In genomic region chr2:109128048-109128465, GRCh38 we compare ENCODE assay signal across 8 cellular contexts. TPM values are rescaled to one million over a fixed set of nuclear protein-coding genes. Genes with fewer than 3 reads are reported as not detected.
DNase-seq lines count a peak whose midpoint lies in the region; ATAC-seq and TF ChIP-seq lines count a peak whose summit lies in the region.

No MANE protein-coding gene starts in this region.

- H3K36me3 ChIP-seq in heart right ventricle (no peaks in the 10 kb centered on the region), parathyroid adenoma (ENCODE audit: control insufficient read depth, insufficient read depth, low read length) (no peaks in the 10 kb centered on the region), tibial nerve (no peaks in the 10 kb centered on the region)

- CTCF ChIA-PET in AG04449 (lab: Yijun Ruan, JAX) = interaction anchor here (0.7 to 10.5 kb wide), 23 partner anchors 16 to 586 kb away, joined by 3 to 155 read pairs (median 4); no protein-coding TSS in a partner anchor

- H3K4me1 ChIP-seq in heart right ventricle (peaks cover 0 to 50% (median 21%) of the 10 kb centered on the region in 9 donors), parathyroid adenoma (no peaks in the 10 kb centered on the region), tibial nerve (peaks cover 0 to 43% (median 0%) of the 10 kb centered on the region in 4 donors)

- H3K4me3 ChIP-seq in AG04449 (ENCODE audit: low read depth, low read length) (peak overlapping the region; percentile 72), heart right ventricle (peak overlapping the region; percentile 50 to 80 (median 70)), parathyroid adenoma (ENCODE audit: low read depth, low read length) (peak overlapping the region; percentile 47), tibial nerve (peak overlapping the region; percentile 44 to 65 (median 56))

- no peak overlapping the region for H3K9ac ChIP-seq in parathyroid adenoma

- H3K27ac ChIP-seq in heart right ventricle = peak overlapping the region; percentile 41 to 91 (median 78)
- no peak overlapping the region for H3K27ac ChIP-seq in parathyroid adenoma
- peak overlapping the region in 3 of 4 donors; percentile 42 to 73 (median 48) for H3K27ac ChIP-seq in tibial nerve

- H3K4me2 ChIP-seq in parathyroid adenoma (ENCODE audit: low read length) = peak overlapping the region; percentile 84

- H3K9me3 ChIP-seq in heart right ventricle (no peaks in the 10 kb centered on the region), parathyroid adenoma (ENCODE audit: control insufficient read depth, low read length) (no peaks in the 10 kb centered on the region), tibial nerve (no peaks in the 10 kb centered on the region)

- peak overlapping the region; percentile 77 for H2AFZ ChIP-seq in parathyroid adenoma

- TF ChIP-seq POLR2A in tibial nerve (IDR thresholded peaks at IDR 0.05) = no peak

- peak in 1 of 2 donors; percentile 53 for TF ChIP-seq EP300 in tibial nerve (IDR thresholded peaks at IDR 0.05)

- H3K79me2 ChIP-seq in parathyroid adenoma = no peaks in the 10 kb centered on the region

- ATAC-seq in GM19351 (IDR thresholded peaks at IDR 0.05; ENCODE audit: unreplicated experiment) = peak; percentile 47
- peak; percentile 83 to 91 (median 88) for ATAC-seq in heart right ventricle

- peaks cover 0 to 48% (median 0%) of the 10 kb centered on the region in 7 donors for H3K27me3 ChIP-seq in heart right ventricle
- H3K27me3 ChIP-seq in parathyroid adenoma (ENCODE audit: control insufficient read depth, insufficient read depth, low read length) = no peaks in the 10 kb centered on the region
- peaks cover 0 to 7% of the 10 kb centered on the region in 2 donors for H3K27me3 ChIP-seq in tibial nerve

- TF ChIP-seq CTCF in AG04449 (IDR thresholded peaks at IDR 0.05; ENCODE audit: insufficient read depth, low read length, missing control alignments) (peak; percentile 98), heart right ventricle (IDR thresholded peaks at IDR 0.05) (peak; percentile 78 to 99 (median 95)), parathyroid adenoma (IDR thresholded peaks at IDR 0.05) (peak; percentile 55), tibial nerve (IDR thresholded peaks at IDR 0.05) (peak; percentile 70 to 92 (median 73))

- POLR2A ChIA-PET in AG04449 (lab: Yijun Ruan, JAX) = no interaction called here

- intact Hi-C loops in heart right ventricle (cut with DNase I) = loop anchor here in 9 of 10 donors (1.0 to 10.0 kb wide), 13 partner anchors 73 to 383 kb away; no protein-coding TSS in a partner anchor

- WGBS in heart right ventricle, 2 donors = 0 to 1% methylated on average over 37 to 46 of the region's 46 CpGs
- 1% methylated on average over 43 to 46 of the region's 46 CpGs for WGBS in tibial nerve, 2 donors

- DNase-seq in AG04449 (ENCODE audit: low read depth, low spot score) (peak; percentile 42), NCI-H1048 (lab: John Stamatoyannopoulos, UW) (peak; percentile 23), SW480 (ENCODE audit: low spot score) (peak; percentile 91), amniotic epithelial cell (ENCODE audit: low read depth) (peak; percentile 84), heart right ventricle (peak; percentile 84 to 85), tibial nerve (ENCODE audit: low spot score in 2 of 2) (peak; percentile 41 to 73)

RNA-seq across cellular contexts. Expression of gene SH3RF3, which starts 0.9 kb away (rescaled TPM):
- total RNA-seq in heart right ventricle (10 to 100 TPM in 1 of 10 donors, 1 to 10 TPM in 9; 5.6 to 11.5 (median 8.7) TPM), tibial nerve (10 to 100 TPM in 2 of 4 donors, 1 to 10 TPM in 2; 6.9 to 18.0 (median 11.4) TPM)
- 1 to 10 TPM; 5.0 to 8.9 TPM for polyA plus RNA-seq in heart right ventricle

Comparison
In these comparisons a context has a peak if more than half of its experiments do, and no peak if none do; other contexts are left out.
1. DNase-seq: peak in every context shown above with its lines; median percentile 91 in SW480; 84 in heart right ventricle; 84 in amniotic epithelial cell; 57 in tibial nerve; 42 in AG04449; 23 in NCI-H1048.